ENCODE assay signal across 8 cellular contexts in genomic region chrX:130171446-130172126, GRCh38. TPM values are rescaled to one million over a fixed set of nuclear protein-coding genes. Genes with fewer than 3 reads are reported as not detected.
A peak's percentile ranks its signal among the peaks of the same experiment; 100 is the strongest.
DNase-seq lines count a peak whose midpoint lies in the region; ATAC-seq and TF ChIP-seq lines count a peak whose summit lies in the region.

RAB33A (plus strand) TSS chrX:130171962; CDS start chrX:130172063, 101 bp downstream.

- peaks cover 36% of the 10 kb centered on the region for H3K27me3 ChIP-seq in HUES48 (ENCODE audit: control insufficient read depth, insufficient read depth, low read length)
- H3K27me3 ChIP-seq in liver (ENCODE audit: control insufficient read depth in 4 of 4, insufficient read depth in 4 of 4, low read length in 3 of 4) = no peaks in the 10 kb centered on the region
- H3K27me3 ChIP-seq in WERI-Rb-1 (ENCODE audit: insufficient read depth, low read depth, severe bottlenecking) = peaks cover 3% of the 10 kb centered on the region

- H3K9ac ChIP-seq in HUES48 (ENCODE audit: low read depth, low read length) = 0 out of 2 replicates have a peak within 1 kb of the TSS, but pooled peaks have one; percentile 33
- no peak within 1 kb of the TSS for H3K9ac ChIP-seq in liver (ENCODE audit: low read depth in 1 of 2, low read length in 2 of 2)

- peaks cover 11% of the 10 kb centered on the region for H3K4me1 ChIP-seq in HUES48 (ENCODE audit: control insufficient read depth, insufficient read depth, low read length)
- peaks cover 2 to 19% (median 5%) of the 10 kb centered on the region in 4 donors for H3K4me1 ChIP-seq in liver (ENCODE audit: control insufficient read depth in 4 of 4, insufficient read depth in 4 of 4, low read length in 3 of 4)

- H3K4me3 Mint-ChIP-seq in activated B cell treated with CpG ODN at 0.5 μM for 24 hours = peak within 1 kb of the TSS; percentile 88

- H3K4me3 ChIP-seq in HUES48 (ENCODE audit: low read depth, low read length) = peak within 1 kb of the TSS; percentile 78
- H3K4me3 ChIP-seq in coronary artery = peak within 1 kb of the TSS; percentile 71
- H3K4me3 ChIP-seq in liver (ENCODE audit: low read depth in 1 of 3, low read length in 3 of 3) = peak within 1 kb of the TSS; percentile 22 to 49 (median 49)
- H3K4me3 ChIP-seq in WERI-Rb-1 (ENCODE audit: low read depth, low read length) = no peak within 1 kb of the TSS

- intact Hi-C loops in activated B cell treated with CpG ODN at 0.5 μM for 24 hours (cut with micrococcal nuclease) = loop anchor here (2.0 to 5.0 kb wide), 3 partner anchors 51 to 399 kb away; no protein-coding TSS in a partner anchor

- ATAC-seq in activated B cell treated with CpG ODN at 0.5 μM for 24 hours (ENCODE audit: low read depth) (peak; percentile 25), GM19328 (IDR thresholded peaks at IDR 0.05; ENCODE audit: unreplicated experiment) (no peak)

- peaks cover 51% of the 10 kb centered on the region for H3K4me1 Mint-ChIP-seq in activated B cell treated with CpG ODN at 0.5 μM for 24 hours

- TF ChIP-seq CTCF in activated B cell treated with CpG ODN at 0.5 μM for 24 hours (IDR thresholded peaks at IDR 0.05) (no peak), coronary artery (IDR thresholded peaks at IDR 0.05) (no peak), liver (IDR thresholded peaks at IDR 0.05; ENCODE audit: low read depth, low read length, missing input control) (no peak), WERI-Rb-1 (IDR thresholded peaks at IDR 0.05; ENCODE audit: low read depth, low read length) (no peak)

- DNase-seq in activated B cell treated with CpG ODN at 0.5 μM for 24 hours = peak; percentile 20
- DNase-seq in coronary artery (ENCODE audit: low spot score) = no peak
- peak; percentile 8 for DNase-seq in stimulated activated CD8-positive, alpha-beta memory T cell treated with anti-CD3 and anti-CD28 coated beads, Interleukin-4, amount 100 ng/mL, for 24 hours (ENCODE audit: low read depth)
- no peak for DNase-seq in WERI-Rb-1

- no peak for TF ChIP-seq RAD21 in liver (IDR thresholded peaks at IDR 0.05)

- no peaks in the 10 kb centered on the region for H3K9me3 Mint-ChIP-seq in activated B cell treated with CpG ODN at 0.5 μM for 24 hours

- POLR2A ChIA-PET in activated B cell treated with CpG ODN at 0.5 μM for 24 hours (lab: Charles Lee) = interaction anchor here (1.1 to 1.5 kb wide), 3 partner anchors 9 to 87 kb away, joined by 3 to 6 read pairs (median 4); no protein-coding TSS in a partner anchor

- H3K27ac ChIP-seq in HUES48 (ENCODE audit: low read depth, low read length) = no peak within 1 kb of the TSS
- peak within 1 kb of the TSS; percentile 77 to 85 for H3K27ac ChIP-seq in coronary artery
- H3K27ac ChIP-seq in liver (ENCODE audit: low read depth in 1 of 2, low read length in 2 of 2) = peak within 1 kb of the TSS in 1 of 2 donors; percentile 42
- no peak within 1 kb of the TSS for H3K27ac ChIP-seq in WERI-Rb-1

- H3K27ac Mint-ChIP-seq in activated B cell treated with CpG ODN at 0.5 μM for 24 hours = peak within 1 kb of the TSS; percentile 91

- 1% methylated on average over 61 of the region's 61 CpGs for WGBS in liver

- peak; percentile 27 for TF ChIP-seq POLR2A in GM15510 (IDR thresholded peaks at IDR 0.05; ENCODE audit: borderline replicate concordance, extremely low read depth, insufficient read length)

- no peaks in the 10 kb centered on the region for H3K27me3 Mint-ChIP-seq in activated B cell treated with CpG ODN at 0.5 μM for 24 hours

- H3K36me3 ChIP-seq in HUES48 (ENCODE audit: control insufficient read depth, insufficient read depth, low read length) (no peaks in the 10 kb centered on the region), liver (ENCODE audit: control insufficient read depth in 4 of 4, insufficient read depth in 3 of 4, low read depth in 1 of 4, low read length in 3 of 4) (no peaks in the 10 kb centered on the region), WERI-Rb-1 (no peaks in the 10 kb centered on the region)

- H3K36me3 Mint-ChIP-seq in activated B cell treated with CpG ODN at 0.5 μM for 24 hours (ENCODE audit: low read depth) = no peaks in the 10 kb centered on the region

- H3K9me3 ChIP-seq in HUES48 (ENCODE audit: control insufficient read depth, insufficient read depth, low read length) = no peaks in the 10 kb centered on the region
- no peaks in the 10 kb centered on the region for H3K9me3 ChIP-seq in liver (ENCODE audit: control insufficient read depth in 4 of 4, low read length in 3 of 4)
- H3K9me3 ChIP-seq in WERI-Rb-1 (ENCODE audit: severe bottlenecking) = no peaks in the 10 kb centered on the region

- CTCF ChIA-PET in activated B cell treated with CpG ODN at 0.5 μM for 24 hours (lab: Charles Lee) = interaction anchor here (0.7 kb wide), 1 partner anchor 20 kb away, joined by 3 read pairs; no protein-coding TSS in a partner anchor

TF ChIP-seq in liver, 16 proteins besides CTCF, POLR2A, EP300 and RAD21:
- no peak for TF ChIP-seq NR2F2 (IDR thresholded peaks at IDR 0.05)
- no peak for TF ChIP-seq ZBTB33 (IDR thresholded peaks at IDR 0.05)
- TF ChIP-seq ATF3 (IDR thresholded peaks at IDR 0.05) = no peak
- no peak for TF ChIP-seq FOXA2 (IDR thresholded peaks at IDR 0.05)
- TF ChIP-seq EGR1 (IDR thresholded peaks at IDR 0.05; ENCODE audit: low read depth in 2 of 2) = no peak
- no peak for TF ChIP-seq FOXA1 (IDR thresholded peaks at IDR 0.05)
- no peak for TF ChIP-seq SP1 (IDR thresholded peaks at IDR 0.05)

RNA-seq across cellular contexts. Expression of gene RAB33A, which starts in this region (rescaled TPM):
- 6.9 and 8.0 TPM in 2 replicates for total RNA-seq in activated B cell treated with CpG ODN at 0.5 μM for 24 hours
- total RNA-seq in liver = under 1 TPM; 0.50 to 0.61 TPM
- under 1 TPM; 0.13 to 0.59 TPM for polyA plus RNA-seq in liver

Comparison
In these comparisons a context has a peak if more than half of its experiments do, and no peak if none do; other contexts are left out.
1. H3K27ac ChIP-seq: peak in coronary artery (2 of 2); none in HUES48 (single experiment) and WERI-Rb-1 (single experiment).
2. DNase-seq: peak in activated B cell treated with CpG ODN at 0.5 μM for 24 hours (single experiment) and stimulated activated CD8-positive, alpha-beta memory T cell treated with anti-CD3 and anti-CD28 coated beads, Interleukin-4, amount 100 ng/mL, for 24 hours (single experiment); none in coronary artery (single experiment) and WERI-Rb-1 (single experiment).